Comparison of ENCODE assay signal across 12 cellular contexts in genomic region chr2:101520246-101520645, GRCh38. TPM values are rescaled to one million over a fixed set of nuclear protein-coding genes. Genes with fewer than 3 reads are reported as not detected.
A peak's percentile ranks its signal among the peaks of the same experiment; 100 is the strongest.
DNase-seq lines count a peak whose midpoint lies in the region; ATAC-seq and TF ChIP-seq lines count a peak whose summit lies in the region.
"Had no signal": no experiment of that assay in that cellular context is flagged by ENCODE, and none has a peak within 500 bp of the region (broad histone marks: within the 10 kb centered on the region; RNA-seq: fewer than 3 reads in every experiment).

No MANE protein-coding gene starts in this region.

- no peak for TF ChIP-seq CTCF in NB4 (IDR thresholded peaks at IDR 0.05; ENCODE audit: low read depth, low read length)

- TF ChIP-seq POLR2A in NB4 (IDR thresholded peaks at IDR 0.05; ENCODE audit: extremely low read depth, insufficient read length) = no peak

- H3K27me3 ChIP-seq in endocrine pancreas (ENCODE audit: control insufficient read depth, insufficient read depth, low read length) = no peaks in the 10 kb centered on the region
- H3K27me3 ChIP-seq: thyroid gland had no signal

- no peak overlapping the region for H3K4me3 ChIP-seq in NB4 (ENCODE audit: low read depth, low read length)
- H3K4me3 ChIP-seq in endocrine pancreas (ENCODE audit: control insufficient read depth, insufficient read depth, low read length) = no peak overlapping the region
- H3K4me3 ChIP-seq: thyroid gland had no signal

- H3K9ac ChIP-seq in endocrine pancreas (ENCODE audit: control insufficient read depth, insufficient read depth, low read length) = peak overlapping the region; percentile 10

- no peaks in the 10 kb centered on the region for H3K9me3 ChIP-seq in endocrine pancreas (ENCODE audit: control insufficient read depth, low read length)
- H3K9me3 ChIP-seq: thyroid gland had no signal

- ATAC-seq in GM21526 (IDR thresholded peaks at IDR 0.05; ENCODE audit: low FRiP score, unreplicated experiment) = no peak

- H3K36me3 ChIP-seq in endocrine pancreas (ENCODE audit: control insufficient read depth, insufficient read depth, low read length) = no peaks in the 10 kb centered on the region
- H3K36me3 ChIP-seq: thyroid gland had no signal

- H3K4me1 ChIP-seq in endocrine pancreas (ENCODE audit: control insufficient read depth, insufficient read depth, low read length) = peaks cover 4% of the 10 kb centered on the region

- peak; percentile 88 for DNase-seq in ELR (ENCODE audit: low read depth)
- DNase-seq in NB4 (ENCODE audit: low read depth) = peak; percentile 57
- DNase-seq in renal cortical epithelial cell (ENCODE audit: low read depth) = peak; percentile 83
- DNase-seq in OCI-M2 (lab: John Stamatoyannopoulos, UW; ENCODE audit: unreplicated experiment) = no peak
- DNase-seq in HT-29 (ENCODE audit: low spot score) = no peak
- DNase-seq: activated CD4-positive, alpha-beta T cell treated with anti-CD3 and anti-CD28 coated beads, Interleukin-2, amount 50 U/mL, for 48 hours; activated effector memory CD4-positive, alpha-beta T cell treated with anti-CD3 and anti-CD28 coated beads, Interleukin-2, amount 50 U/mL, for 16 hours; central memory CD4-positive, alpha-beta T cell; NCI-H146 had no signal

RNA-seq across cellular contexts. Expression of gene RFX8, which starts 45.3 kb away (rescaled TPM):
- total RNA-seq in renal cortical epithelial cell = not detected in 2 replicates
- not detected in 2 replicates for total RNA-seq in HT-29 (2014; rRNA removed; shearing (Covaris generic))

Comparison
In these comparisons a context has a peak if more than half of its experiments do, and no peak if none do; other contexts are left out.
1. DNase-seq: peak in ELR (single experiment), NB4 (single experiment) and renal cortical epithelial cell (single experiment); none in OCI-M2 (single experiment) and HT-29 (single experiment).